Comparison of ENCODE assay signal across 13 cellular contexts in the genomic region with DNA sequence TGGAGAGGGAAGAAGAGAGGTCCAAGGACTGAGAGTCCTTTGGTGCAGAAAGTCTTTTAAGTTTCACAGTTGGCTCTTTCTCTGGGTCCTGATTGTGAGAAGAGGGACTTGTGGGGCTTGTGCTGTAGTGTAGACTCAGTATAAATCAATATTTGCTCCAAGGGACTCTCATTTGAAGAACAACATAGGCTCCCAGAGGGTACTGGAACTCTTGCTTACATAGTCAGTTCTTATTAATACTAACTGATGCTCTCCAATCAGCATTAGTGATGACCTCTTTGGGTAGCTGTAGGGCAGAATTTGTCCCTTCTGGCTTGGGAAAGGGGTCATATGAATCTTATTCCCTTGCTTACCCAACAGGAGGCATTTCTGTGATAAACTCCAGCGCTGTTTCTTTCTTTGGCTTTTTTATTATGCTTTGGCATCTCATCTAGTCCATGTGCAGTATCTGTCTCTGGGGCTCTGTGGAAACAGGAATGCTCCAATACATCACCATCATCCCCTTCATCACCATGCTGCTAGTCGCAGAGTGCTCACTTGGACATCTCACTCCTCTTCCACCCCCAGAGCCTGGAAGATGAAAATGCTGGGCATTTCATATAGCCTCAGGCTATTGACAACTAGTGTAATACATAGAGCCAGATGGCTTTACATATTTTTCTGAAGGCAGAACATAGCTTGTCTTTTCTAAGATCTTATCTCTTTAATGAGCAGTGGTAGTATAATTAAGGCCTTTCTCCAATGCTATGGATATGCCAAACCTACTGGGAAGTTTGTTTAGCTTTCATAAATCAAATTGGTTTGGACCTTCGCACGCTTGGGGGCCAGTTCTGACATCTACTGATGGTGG.
"Had no signal": no experiment of that assay in that cellular context is flagged by ENCODE, and none has a peak within 500 bp of the region (broad histone marks: within the 10 kb centered on the region; RNA-seq: fewer than 3 reads in every experiment).

No MANE protein-coding gene starts in this region.

- H3K27me3 ChIP-seq: brain microvascular endothelial cell, hepatocyte had no signal

- DNase-seq: activated CD4-positive, alpha-beta T cell treated with anti-CD3 and anti-CD28 coated beads, Interleukin-2, amount 50 U/mL, for 4 hours; activated effector memory CD4-positive, alpha-beta T cell treated with anti-CD3 and anti-CD28 coated beads, Interleukin-2, amount 50 U/mL, for 16 hours; activated T-cell treated with anti-CD3 and anti-CD28 coated beads, Interleukin-2, amount 50 U/mL, for 4 hours; amygdala; brain microvascular endothelial cell; effector memory CD8-positive, alpha-beta T cell; naive B cell; stimulated activated CD4-positive, alpha-beta T cell treated with anti-CD3 and anti-CD28 coated beads, Interleukin-2, amount 100 ng/mL, for 48 hours had no signal

- H3K9me3 ChIP-seq: prostate gland had no signal

- H3K4me1 ChIP-seq: prostate gland had no signal

- H3K27ac ChIP-seq: brain microvascular endothelial cell, epithelial cell of prostate, hepatocyte, prostate gland had no signal

- H3K36me3 ChIP-seq: brain microvascular endothelial cell, prostate gland had no signal

- H3K4me3 ChIP-seq: hepatocyte, lung, prostate gland had no signal

- ATAC-seq: activated CD4-positive, CD25-positive, alpha-beta regulatory T cell treated with anti-CD3 and anti-CD28 coated beads, Interleukin-2, amount 50 U/mL, for 24 hours; activated T-cell treated with anti-CD3 and anti-CD28 coated beads, Interleukin-2, amount 50 U/mL, for 4 hours; effector memory CD8-positive, alpha-beta T cell had no signal
